Comparison of ENCODE assay signal across 9 cellular contexts in genomic region chr9:129145841-129146292, GRCh38. TPM values are rescaled to one million over a fixed set of nuclear protein-coding genes. Genes with fewer than 3 reads are reported as not detected.
DNase-seq lines count a peak whose midpoint lies in the region; ATAC-seq and TF ChIP-seq lines count a peak whose summit lies in the region.
"Had no signal": no experiment of that assay in that cellular context is flagged by ENCODE, and none has a peak within 500 bp of the region (broad histone marks: within the 10 kb centered on the region; RNA-seq: fewer than 3 reads in every experiment).

No MANE protein-coding gene starts in this region.

- CTCF ChIA-PET in activated CD8-positive, alpha-beta T cell treated with anti-CD3 and anti-CD28 coated beads, Interleukin-2, amount 10 ng/mL, durations not matched to agents 7 days and 5 days (lab: Charles Lee) = interaction anchor here (0.9 to 1.4 kb wide), 2 partner anchors 15 to 28 kb away, joined by 3 to 7 read pairs; no protein-coding TSS in a partner anchor
- CTCF ChIA-PET in activated CD8-positive, alpha-beta T cell treated with anti-CD3 and anti-CD28 coated beads for 36 hours (lab: Charles Lee) = interaction anchor here (1.7 kb wide), 1 partner anchor 14 kb away, joined by 5 read pairs; no protein-coding TSS in a partner anchor

- intact Hi-C loops in activated CD8-positive, alpha-beta T cell treated with anti-CD3 and anti-CD28 coated beads for 36 hours (cut with micrococcal nuclease) = no loop called here
- intact Hi-C loops in aorta (cut with DNase I) = loop anchor here in 1 of 2 donors (2.0 kb wide), 2 partner anchors 21 to 27 kb away; no protein-coding TSS in a partner anchor

- H3K4me1 Mint-ChIP-seq in activated CD8-positive, alpha-beta T cell treated with anti-CD3 and anti-CD28 coated beads, Interleukin-2, amount 10 ng/mL, durations not matched to agents 7 days and 5 days (ENCODE audit: low read depth) = peaks cover 39% of the 10 kb centered on the region
- peaks cover 26% of the 10 kb centered on the region for H3K4me1 Mint-ChIP-seq in activated CD8-positive, alpha-beta T cell treated with anti-CD3 and anti-CD28 coated beads for 36 hours (ENCODE audit: low read depth)

- H3K4me3 Mint-ChIP-seq in activated CD8-positive, alpha-beta T cell treated with anti-CD3 and anti-CD28 coated beads, Interleukin-2, amount 10 ng/mL, durations not matched to agents 7 days and 5 days = no peak overlapping the region
- H3K4me3 Mint-ChIP-seq in activated CD8-positive, alpha-beta T cell treated with anti-CD3 and anti-CD28 coated beads for 36 hours = no peak overlapping the region

- H3K27ac ChIP-seq in muscle layer of duodenum (ENCODE audit: low read length) (peak overlapping the region; percentile 76), aorta (ENCODE audit: low read depth in 1 of 2, low read length in 2 of 2) (peak overlapping the region; percentile 58 to 85)

- H3K27ac Mint-ChIP-seq in activated CD8-positive, alpha-beta T cell treated with anti-CD3 and anti-CD28 coated beads, Interleukin-2, amount 10 ng/mL, durations not matched to agents 7 days and 5 days = peak overlapping the region; percentile 70
- H3K27ac Mint-ChIP-seq in activated CD8-positive, alpha-beta T cell treated with anti-CD3 and anti-CD28 coated beads for 36 hours = no peak overlapping the region

- H3K9me3 Mint-ChIP-seq in activated CD8-positive, alpha-beta T cell treated with anti-CD3 and anti-CD28 coated beads, Interleukin-2, amount 10 ng/mL, durations not matched to agents 7 days and 5 days (ENCODE audit: insufficient read depth) = no peaks in the 10 kb centered on the region
- no peaks in the 10 kb centered on the region for H3K9me3 Mint-ChIP-seq in activated CD8-positive, alpha-beta T cell treated with anti-CD3 and anti-CD28 coated beads for 36 hours

- H3K36me3 Mint-ChIP-seq in activated CD8-positive, alpha-beta T cell treated with anti-CD3 and anti-CD28 coated beads, Interleukin-2, amount 10 ng/mL, durations not matched to agents 7 days and 5 days (ENCODE audit: low read depth) = peaks cover 20% of the 10 kb centered on the region
- H3K36me3 Mint-ChIP-seq in activated CD8-positive, alpha-beta T cell treated with anti-CD3 and anti-CD28 coated beads for 36 hours (ENCODE audit: low read depth) = peaks cover 16% of the 10 kb centered on the region

- no peak for TF ChIP-seq CTCF in activated CD8-positive, alpha-beta T cell treated with anti-CD3 and anti-CD28 coated beads for 36 hours (IDR thresholded peaks at IDR 0.05)

- H3K4me1 ChIP-seq in muscle layer of duodenum (ENCODE audit: control insufficient read depth in 1 of 2, insufficient read depth in 2 of 2, low read length in 2 of 2) (peaks cover 39 to 60% of the 10 kb centered on the region in 2 donors), aorta (ENCODE audit: control insufficient read depth in 1 of 2, insufficient read depth in 2 of 2, low read length in 2 of 2) (peaks cover 0 to 6% of the 10 kb centered on the region in 2 donors)

- DNase-seq in activated CD8-positive, alpha-beta T cell treated with anti-CD3 and anti-CD28 coated beads, Interleukin-2, amount 10 ng/mL, durations not matched to agents 7 days and 5 days = no peak
- no peak for DNase-seq in activated CD8-positive, alpha-beta T cell treated with anti-CD3 and anti-CD28 coated beads for 36 hours
- DNase-seq in fibroblast of gingiva (ENCODE audit: low read depth) = peak; percentile 89
- peak; percentile 82 to 90 for DNase-seq in aorta
- DNase-seq in stimulated activated naive CD4-positive, alpha-beta T cell treated with Interleukin-2 at 50 U/mL for 16 hours (lab: John Stamatoyannopoulos, UW) = no peak
- DNase-seq: NCI-H1417 treated with DMSO at 0.1 percent for 48 hours had no signal

- no peak for ATAC-seq in activated CD8-positive, alpha-beta T cell treated with anti-CD3 and anti-CD28 coated beads, Interleukin-2, amount 10 ng/mL, durations not matched to agents 7 days and 5 days
- ATAC-seq in activated CD8-positive, alpha-beta T cell treated with anti-CD3 and anti-CD28 coated beads for 36 hours = no peak
- ATAC-seq in aorta (ENCODE audit: low FRiP score) (peak; percentile 33), HG03439 (IDR thresholded peaks at IDR 0.05; ENCODE audit: unreplicated experiment) (no peak), HG03571 (IDR thresholded peaks at IDR 0.05; ENCODE audit: unreplicated experiment) (no peak)

- 25 to 28% methylated on average over 6 to 7 of the region's 7 CpGs for WGBS in aorta, 2 donors

- H3K27me3 ChIP-seq in muscle layer of duodenum (ENCODE audit: low read depth, low read length) = no peaks in the 10 kb centered on the region
- no peaks in the 10 kb centered on the region for H3K27me3 ChIP-seq in aorta (ENCODE audit: control insufficient read depth in 1 of 2, insufficient read depth in 2 of 2, low read length in 1 of 2)

- POLR2A ChIA-PET in activated CD8-positive, alpha-beta T cell treated with anti-CD3 and anti-CD28 coated beads, Interleukin-2, amount 10 ng/mL, durations not matched to agents 7 days and 5 days (lab: Charles Lee) = interaction anchor here (0.5 kb wide), 1 partner anchor 490 kb away, joined by 3 read pairs; no protein-coding TSS in a partner anchor
- POLR2A ChIA-PET in activated CD8-positive, alpha-beta T cell treated with anti-CD3 and anti-CD28 coated beads for 36 hours (lab: Charles Lee) = interaction anchor here (0.5 kb wide), 1 partner anchor 17 kb away, joined by 3 read pairs; no protein-coding TSS in a partner anchor

- H3K9me3 ChIP-seq in muscle layer of duodenum (ENCODE audit: control insufficient read depth in 1 of 2, low read length in 2 of 2) (no peaks in the 10 kb centered on the region), aorta (ENCODE audit: control insufficient read depth, low read length) (no peaks in the 10 kb centered on the region)

- no peaks in the 10 kb centered on the region for H3K27me3 Mint-ChIP-seq in activated CD8-positive, alpha-beta T cell treated with anti-CD3 and anti-CD28 coated beads, Interleukin-2, amount 10 ng/mL, durations not matched to agents 7 days and 5 days (ENCODE audit: low read depth)
- no peaks in the 10 kb centered on the region for H3K27me3 Mint-ChIP-seq in activated CD8-positive, alpha-beta T cell treated with anti-CD3 and anti-CD28 coated beads for 36 hours

- H3K36me3 ChIP-seq in muscle layer of duodenum (ENCODE audit: control insufficient read depth in 1 of 2, insufficient read depth in 2 of 2, low read length in 2 of 2) (peaks cover 13 to 17% of the 10 kb centered on the region in 2 donors), aorta (ENCODE audit: control insufficient read depth in 1 of 2, insufficient read depth in 2 of 2, low read length in 1 of 2) (no peaks in the 10 kb centered on the region)

- H3K4me3 ChIP-seq in muscle layer of duodenum (ENCODE audit: low read depth in 1 of 2, low read length in 2 of 2) (peak overlapping the region in 1 of 2 donors; percentile 26), aorta (ENCODE audit: low read length in 2 of 2) (no peak overlapping the region)

RNA-seq across cellular contexts. Expression of gene IER5L, which starts 32.2 kb away (rescaled TPM):
- total RNA-seq in activated CD8-positive, alpha-beta T cell treated with anti-CD3 and anti-CD28 coated beads, Interleukin-2, amount 10 ng/mL, durations not matched to agents 7 days and 5 days = 1 to 10 TPM; 6.0 to 6.1 TPM
- total RNA-seq in activated CD8-positive, alpha-beta T cell treated with anti-CD3 and anti-CD28 coated beads for 36 hours = 1 to 10 TPM; 3.7 to 4.1 TPM
- total RNA-seq in aorta = 10 to 100 TPM; 28.3 to 66.9 TPM
- polyA plus RNA-seq in aorta = 10 to 100 TPM in 1 of 2 donors, 1 to 10 TPM in 1; 8.8 to 37.2 TPM

RNA-seq across cellular contexts. Expression of gene PTPA, which starts 34.7 kb away (rescaled TPM):
- 100 to 1,000 TPM; 114 to 125 TPM for total RNA-seq in activated CD8-positive, alpha-beta T cell treated with anti-CD3 and anti-CD28 coated beads, Interleukin-2, amount 10 ng/mL, durations not matched to agents 7 days and 5 days
- total RNA-seq in activated CD8-positive, alpha-beta T cell treated with anti-CD3 and anti-CD28 coated beads for 36 hours = 10 to 100 TPM; 95.3 to 98.5 TPM
- 100 to 1,000 TPM in 1 of 2 donors, 10 to 100 TPM in 1; 80.3 to 156 TPM for total RNA-seq in aorta
- 10 to 100 TPM; 60.6 to 73.2 TPM for polyA plus RNA-seq in aorta

RNA-seq across cellular contexts. Expression of gene CRAT, which starts 35.3 kb away (rescaled TPM):
- total RNA-seq in activated CD8-positive, alpha-beta T cell treated with anti-CD3 and anti-CD28 coated beads, Interleukin-2, amount 10 ng/mL, durations not matched to agents 7 days and 5 days = 10 to 100 TPM; 21.9 to 22.2 TPM
- total RNA-seq in activated CD8-positive, alpha-beta T cell treated with anti-CD3 and anti-CD28 coated beads for 36 hours = 10 to 100 TPM; 11.8 to 12.7 TPM
- 10 to 100 TPM; 42.0 to 48.4 TPM for total RNA-seq in aorta
- 10 to 100 TPM; 26.8 to 51.1 TPM for polyA plus RNA-seq in aorta

Comparison
In these comparisons a context has a peak if more than half of its experiments do, and no peak if none do; other contexts are left out.
1. DNase-seq: peak in fibroblast of gingiva (single experiment) and aorta (2 of 2); none in activated CD8-positive, alpha-beta T cell treated with anti-CD3 and anti-CD28 coated beads, Interleukin-2, amount 10 ng/mL, durations not matched to agents 7 days and 5 days (single experiment), activated CD8-positive, alpha-beta T cell treated with anti-CD3 and anti-CD28 coated beads for 36 hours (single experiment) and stimulated activated naive CD4-positive, alpha-beta T cell treated with Interleukin-2 at 50 U/mL for 16 hours (single experiment).
2. RNA of gene IER5L, which starts 32.2 kb away (total RNA-seq): 28.3 to 66.9 TPM in aorta; 6.0 to 6.1 TPM in activated CD8-positive, alpha-beta T cell treated with anti-CD3 and anti-CD28 coated beads, Interleukin-2, amount 10 ng/mL, durations not matched to agents 7 days and 5 days and 3.7 to 4.1 TPM in activated CD8-positive, alpha-beta T cell treated with anti-CD3 and anti-CD28 coated beads for 36 hours; every median in the first group is over 4 times any median in the second.